In the genomic region with DNA sequence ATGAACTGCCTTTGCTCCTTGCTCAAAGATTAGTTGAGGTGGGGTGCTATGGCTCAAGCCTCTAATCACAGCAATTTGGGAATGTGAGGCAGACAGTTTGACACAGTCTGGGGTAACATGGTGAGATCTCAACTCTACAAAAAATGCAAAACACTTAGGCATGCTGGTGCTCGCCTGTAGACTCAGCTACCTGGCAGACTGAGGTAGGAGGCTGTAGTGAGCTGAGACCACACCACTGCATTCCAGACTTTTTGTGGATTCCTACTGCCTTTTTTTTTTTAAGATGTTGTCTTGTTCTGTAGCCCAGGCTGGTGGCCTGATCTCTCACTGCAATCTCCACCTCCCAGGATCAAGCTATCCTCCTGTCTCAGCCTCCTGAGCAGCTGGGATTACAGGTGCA, we compare ENCODE assay signal across 27 cellular contexts.
"Had no signal": no experiment of that assay in that cellular context is flagged by ENCODE, and none has a peak within 500 bp of the region (broad histone marks: within the 10 kb centered on the region; RNA-seq: fewer than 3 reads in every experiment).

No MANE protein-coding gene starts in this region.

- H3K36me3 ChIP-seq: lower lobe of right lung, neural progenitor cell, ovary, right atrium auricular region, right lobe of liver, thyroid gland, transverse colon, upper lobe of left lung, vagina had no signal

- H3K27me3 ChIP-seq: hepatocyte, neural progenitor cell, ovary, right atrium auricular region, right lobe of liver, testis, thyroid gland, upper lobe of left lung, vagina had no signal

- H3K4me3 ChIP-seq: hepatocyte, lower lobe of right lung, neural progenitor cell, ovary, right atrium auricular region, right lobe of liver, smooth muscle cell, testis, thyroid gland, transverse colon, upper lobe of left lung, vagina had no signal

- ATAC-seq: left cardiac atrium; left lobe of liver; lower lobe of right lung; natural killer cell; right lobe of liver; stimulated activated memory B cell treated with anti-CD40 and anti-IgM and Interleukin-4, amounts not matched to agents 10 μg/mL and 1 μg/mL and 100 μg/mL, for 72 hours; stimulated activated naive CD8-positive, alpha-beta T cell treated with anti-CD3 and anti-CD28 coated beads, Interleukin-15, amount 100 ng/mL, for 72 hours had no signal

- H3K4me1 ChIP-seq: neural progenitor cell, right atrium auricular region, right lobe of liver, testis, thyroid gland, upper lobe of left lung, vagina had no signal

- H3K27ac ChIP-seq: hepatocyte, lower lobe of right lung, neural progenitor cell, ovary, right atrium auricular region, right lobe of liver, testis, thyroid gland, transverse colon, upper lobe of left lung, vagina had no signal

- H3K9me3 ChIP-seq: lower lobe of right lung, ovary, right atrium auricular region, right lobe of liver, testis, thyroid gland, transverse colon, upper lobe of left lung, vagina had no signal

- DNase-seq: kidney glomerular epithelial cell; left cardiac atrium; lower lobe of right lung; mammary epithelial cell; mesenchymal stem cell; naive B cell; natural killer cell; nephron progenitor cell; ovary; right lobe of liver; stimulated activated CD4-positive, alpha-beta T cell treated with anti-CD3 and anti-CD28 coated beads, Interleukin-1b, Interleukin-23, amount 100 ng/mL, for 48 hours; stimulated activated CD4-positive, alpha-beta T cell treated with anti-CD3 and anti-CD28 coated beads, Interleukin-2, amount 100 ng/mL, for 48 hours; stimulated activated CD4-positive, alpha-beta T cell treated with anti-CD3 and anti-CD28 coated beads, Interleukin-4, amount 100 ng/mL, for 4 hours; stimulated activated CD8-positive, alpha-beta memory T cell treated with anti-CD3 and anti-CD28 coated beads, Interleukin-4, amount 100 ng/mL, for 48 hours; stimulated activated naive CD4-positive, alpha-beta T cell treated with Interleukin-2 at 50 U/mL for 16 hours; stimulated activated naive CD8-positive, alpha-beta T cell treated with anti-CD3 and anti-CD28 coated beads, Interleukin-15, amount 100 ng/mL, for 72 hours; testis; transverse colon; upper lobe of left lung had no signal
